1 cellular context compared by ENCODE assay signal in the genomic region with DNA sequence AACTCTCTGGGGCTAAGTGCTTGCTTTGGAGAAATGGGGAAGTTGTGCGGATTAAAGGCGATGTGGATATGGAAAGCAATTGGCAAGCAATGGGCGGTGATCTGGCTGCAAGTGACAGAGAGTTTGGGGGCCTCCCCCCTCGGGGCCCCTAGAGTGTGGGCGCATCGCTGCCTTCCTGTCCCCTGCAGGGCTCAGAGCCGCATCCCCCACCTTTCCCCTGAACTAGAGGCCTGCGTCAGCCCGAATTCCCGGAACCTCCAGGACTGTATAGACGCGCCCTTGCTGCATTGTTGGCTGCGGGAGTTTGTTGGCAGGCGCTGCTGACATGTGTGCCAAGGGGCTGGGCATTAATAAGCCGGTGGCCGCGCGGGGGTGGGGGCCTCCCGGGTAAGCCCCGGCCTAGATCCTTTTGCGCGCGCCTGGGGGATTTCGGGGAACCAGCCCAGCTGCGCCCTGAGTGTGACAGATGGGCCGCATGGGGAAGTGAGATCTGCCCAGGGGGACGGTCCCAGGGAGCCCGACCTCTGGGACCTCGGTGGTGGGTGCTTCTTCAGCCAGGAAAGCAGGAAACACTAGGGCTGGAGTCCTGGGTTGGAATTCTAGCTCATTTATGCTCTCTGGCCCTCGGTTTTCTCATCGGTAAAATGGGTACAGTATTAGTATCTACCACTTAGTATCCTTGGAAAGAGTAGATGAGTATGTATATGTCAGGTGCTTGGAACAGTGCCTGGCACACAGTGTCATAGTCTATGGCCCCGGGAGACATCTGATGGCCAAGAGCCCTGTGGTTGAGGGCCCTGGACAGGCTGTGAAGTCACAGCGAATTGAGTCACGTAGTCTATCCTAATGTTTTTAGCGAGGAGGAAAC.
TF ChIP-seq lines count a peak whose summit lies in the region.

No MANE protein-coding gene starts in this region.

TF ChIP-seq in HEK293, 187 proteins besides CTCF, POLR2A, EP300 and RAD21 (continued from another document):
- TF ChIP-seq TSHZ1 (tag by site-specific recombination; IDR thresholded peaks at IDR 0.05; ENCODE audit: borderline replicate concordance): no peak
- no peak for TF ChIP-seq IKZF3 (tag by site-specific recombination; IDR thresholded peaks at IDR 0.05)
- TF ChIP-seq ZNF426 (tag by site-specific recombination; IDR thresholded peaks at IDR 0.05): no peak
- TF ChIP-seq GLIS2 (tag by site-specific recombination; IDR thresholded peaks at IDR 0.05): peak; percentile 50
- no peak for TF ChIP-seq WT1 (tag by site-specific recombination; IDR thresholded peaks at IDR 0.05)
- no peak for TF ChIP-seq ZNF37A (tag by site-specific recombination; IDR thresholded peaks at IDR 0.05)
- no peak for TF ChIP-seq ZNF175 (tag by site-specific recombination; IDR thresholded peaks at IDR 0.05)
- TF ChIP-seq ZNF596 (tag by site-specific recombination; IDR thresholded peaks at IDR 0.05): no peak
- TF ChIP-seq PATZ1 (tag by site-specific recombination; IDR thresholded peaks at IDR 0.05): peak; percentile 20; the same call in 1 of the 2 replicates
- no peak for TF ChIP-seq ZBTB48 (tag by site-specific recombination; IDR thresholded peaks at IDR 0.05)
- TF ChIP-seq PRDM4 (tag by site-specific recombination; IDR thresholded peaks at IDR 0.05): no peak
- 0 out of 2 replicates have a peak, but pooled peaks have one; percentile 4 for TF ChIP-seq SP2 (tag by site-specific recombination; IDR thresholded peaks at IDR 0.05)
- TF ChIP-seq, protein P1, sequence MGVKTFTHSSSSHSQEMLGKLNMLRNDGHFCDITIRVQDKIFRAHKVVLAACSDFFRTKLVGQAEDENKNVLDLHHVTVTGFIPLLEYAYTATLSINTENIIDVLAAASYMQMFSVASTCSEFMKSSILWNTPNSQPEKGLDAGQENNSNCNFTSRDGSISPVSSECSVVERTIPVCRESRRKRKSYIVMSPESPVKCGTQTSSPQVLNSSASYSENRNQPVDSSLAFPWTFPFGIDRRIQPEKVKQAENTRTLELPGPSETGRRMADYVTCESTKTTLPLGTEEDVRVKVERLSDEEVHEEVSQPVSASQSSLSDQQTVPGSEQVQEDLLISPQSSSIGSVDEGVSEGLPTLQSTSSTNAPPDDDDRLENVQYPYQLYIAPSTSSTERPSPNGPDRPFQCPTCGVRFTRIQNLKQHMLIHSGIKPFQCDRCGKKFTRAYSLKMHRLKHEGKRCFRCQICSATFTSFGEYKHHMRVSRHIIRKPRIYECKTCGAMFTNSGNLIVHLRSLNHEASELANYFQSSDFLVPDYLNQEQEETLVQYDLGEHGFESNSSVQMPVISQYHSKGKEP (tag by site-specific recombination; IDR thresholded peaks at IDR 0.05): peak; percentile 8; the same call in 1 of the 2 replicates
- no peak; the same call in 1 of the 2 replicates for TF ChIP-seq EGR2 (tag by site-specific recombination; IDR thresholded peaks at IDR 0.05; ENCODE audit: low read depth)
- peak; percentile 8; the same call in 1 of the 2 replicates for TF ChIP-seq KLF16 (tag by site-specific recombination; IDR thresholded peaks at IDR 0.05)
- peak; percentile 38; the same call in 1 of the 2 replicates for TF ChIP-seq SP3 (tag by site-specific recombination; IDR thresholded peaks at IDR 0.05)
- TF ChIP-seq ZNF660 (tag by site-specific recombination; IDR thresholded peaks at IDR 0.05): 0 out of 2 replicates have a peak, but pooled peaks have one; percentile 22
- 0 out of 2 replicates have a peak, but pooled peaks have one; percentile 16 for TF ChIP-seq ZNF623 (tag by site-specific recombination; IDR thresholded peaks at IDR 0.05)
- TF ChIP-seq ZNF776 (tag by site-specific recombination; IDR thresholded peaks at IDR 0.05; ENCODE audit: borderline replicate concordance): no peak
TF ChIP-seq in HEK293: peak in this region for 15.
